ENCODE assay signal across 8 cellular contexts in genomic region chr10:87093461-87094372, GRCh38. TPM values are rescaled to one million over a fixed set of nuclear protein-coding genes. Genes with fewer than 3 reads are reported as not detected.
DNase-seq lines count a peak whose midpoint lies in the region; ATAC-seq and TF ChIP-seq lines count a peak whose summit lies in the region.

No MANE protein-coding gene starts in this region.

- H3K27me3 Mint-ChIP-seq in GM23338 (ENCODE audit: insufficient read depth, low read depth, poor library complexity) = peaks cover 10% of the 10 kb centered on the region

- peak overlapping the region; percentile 87 for H3K4me2 ChIP-seq in GM23338

- no peaks in the 10 kb centered on the region for H3F3A ChIP-seq in GM23338 (replicated peaks; ENCODE audit: low read depth)

- H3K4me1 ChIP-seq in GM23338 (ENCODE audit: insufficient read depth) = peaks cover 19% of the 10 kb centered on the region

- peak overlapping the region; percentile 87 for H3K27ac Mint-ChIP-seq in GM23338

- peaks cover 9% of the 10 kb centered on the region; the same call in 2 of the 3 replicates for H3K36me3 Mint-ChIP-seq in GM23338 (ENCODE audit: low read depth)

- POLR2A ChIA-PET in GM10248 (lab: Yijun Ruan, JAX) = no interaction called here

- peak overlapping the region; percentile 72 for H3K27ac ChIP-seq in GM23338 (ENCODE audit: low read depth)

- H3K79me2 ChIP-seq in GM23338 (replicated peaks; ENCODE audit: insufficient read depth) = peaks cover 74% of the 10 kb centered on the region

- H3K36me3 ChIP-seq in GM23338 (ENCODE audit: insufficient read depth) = no peaks in the 10 kb centered on the region

- ATAC-seq in GM23338 (peak; percentile 40), GM18520 (IDR thresholded peaks at IDR 0.05; ENCODE audit: unreplicated experiment) (no peak)

- H3K4me3 Mint-ChIP-seq in GM23338 = peak overlapping the region; percentile 88

- H3K4me1 Mint-ChIP-seq in GM23338 = peaks cover 26% of the 10 kb centered on the region

- H3K9me3 Mint-ChIP-seq in GM23338 = peaks cover 3% of the 10 kb centered on the region; the same call in 1 of the 3 replicates

- H3K27me3 ChIP-seq in GM23338 (ENCODE audit: insufficient read depth) = no peaks in the 10 kb centered on the region

- H3K9me2 ChIP-seq in GM23338 (ENCODE audit: insufficient read depth) = no peaks in the 10 kb centered on the region

- no peak overlapping the region for H2AFZ ChIP-seq in GM23338

- DNase-seq in GM10248 (ENCODE audit: extremely low spot score) (peak; percentile 53), GM23338 (ENCODE audit: low spot score) (peak; percentile 56), LNCaP clone FGC (ENCODE audit: low read depth) (peak; percentile 52), choroid plexus epithelial cell (ENCODE audit: low read depth) (peak; percentile 57), left kidney (ENCODE audit: low read depth, low spot score) (peak; percentile 84)
- peak; percentile 60 to 61 for DNase-seq in activated CD4-positive, alpha-beta T cell treated with anti-CD3 and anti-CD28 coated beads for 4 hours
- peak; percentile 76 to 81 for DNase-seq in stimulated activated CD4-positive, alpha-beta T cell treated with anti-CD3 and anti-CD28 coated beads, Interleukin-2, amount 100 ng/mL, for 24 hours

- H3K4me3 ChIP-seq in GM23338 (peak overlapping the region; percentile 56), LNCaP clone FGC (ENCODE audit: low read depth, low read length) (peak overlapping the region; percentile 72), choroid plexus epithelial cell (ENCODE audit: low read depth, low read length) (peak overlapping the region; percentile 86)

- no peaks in the 10 kb centered on the region for H4K20me1 ChIP-seq in GM23338 (replicated peaks; ENCODE audit: insufficient read depth)

- no peak for TF ChIP-seq CTCF in GM10248 (IDR thresholded peaks at IDR 0.05; ENCODE audit: control extremely low read depth, extremely low read depth, low read depth, missing control alignments)
- TF ChIP-seq CTCF in GM23338 (conservative IDR thresholded peaks at IDR 0.05; ENCODE audit: low read depth in 2 of 2) = no peak
- no peak for TF ChIP-seq CTCF in LNCaP clone FGC (IDR thresholded peaks at IDR 0.05; ENCODE audit: control insufficient read depth, extremely low read depth, insufficient read depth)
- TF ChIP-seq CTCF in choroid plexus epithelial cell (conservative IDR thresholded peaks at IDR 0.05; ENCODE audit: low read depth, low read length) = no peak

- CTCF ChIA-PET in GM10248 (lab: Yijun Ruan, JAX) = interaction anchor here (1.0 to 1.5 kb wide), 2 partner anchors 9 to 12 kb away, joined by 3 to 4 read pairs; no protein-coding TSS in a partner anchor

TF ChIP-seq in GM23338, 12 proteins besides CTCF, POLR2A, EP300 and RAD21:
- no peak for TF ChIP-seq JUNB (IDR thresholded peaks at IDR 0.05; ENCODE audit: unreplicated experiment)
- TF ChIP-seq ETS1 (IDR thresholded peaks at IDR 0.05) = no peak
- no peak for TF ChIP-seq REST (IDR thresholded peaks at IDR 0.05; ENCODE audit: unreplicated experiment)

RNA-seq across cellular contexts. Expression of gene GLUD1, which starts 0.9 kb away (rescaled TPM):
- 140 and 144 TPM in 2 replicates for total RNA-seq in GM23338 (2014; rRNA removed; shearing (Covaris generic))
- 41.1 and 44.7 TPM in 2 replicates for polyA plus RNA-seq in GM23338 (2016; fragmentation: Nextera tagmentation; extraction: Ambion mirVana)

RNA-seq across cellular contexts. Expression of gene SHLD2, which starts 1.3 kb away (rescaled TPM):
- total RNA-seq in GM23338 (2014; rRNA removed; shearing (Covaris generic)) = 34.2 and 34.6 TPM in 2 replicates
- 11.3 and 13.9 TPM in 2 replicates for polyA plus RNA-seq in GM23338 (2016; fragmentation: Nextera tagmentation; extraction: Ambion mirVana)
